Comparison of ENCODE assay signal across 8 cellular contexts in genomic region chr17:36948717-36949460, GRCh38. TPM values are rescaled to one million over a fixed set of nuclear protein-coding genes. Genes with fewer than 3 reads are reported as not detected.
DNase-seq lines count a peak whose midpoint lies in the region; ATAC-seq and TF ChIP-seq lines count a peak whose summit lies in the region.

AATF (plus strand) TSS chr17:36948954; CDS start chr17:36949126, 172 bp downstream.

- H3K27me3 ChIP-seq in spleen (replicated peaks in 1 of 7) = peaks cover 0 to 41% (median 39%) of the 10 kb centered on the region in 7 donors

- peaks cover 0 to 37% (median 21%) of the 10 kb centered on the region in 6 donors for H3K36me3 ChIP-seq in spleen

- peak in 2 of 3 donors; percentile 15 to 29 for TF ChIP-seq POLR2A in spleen (IDR thresholded peaks at IDR 0.05)

- no peaks in the 10 kb centered on the region for H3K9me3 ChIP-seq in spleen

- peak within 1 kb of the TSS; percentile 82 to 95 (median 90) for H3K27ac ChIP-seq in spleen

- H3K4me3 ChIP-seq in AG09309 (ENCODE audit: control insufficient read depth, low read depth, low read length) (peak within 1 kb of the TSS; percentile 65), cardiac fibroblast (replicated peaks in 1 of 2; ENCODE audit: low read depth in 2 of 2, low read length in 2 of 2) (peak within 1 kb of the TSS; percentile 88 to 90), spleen (peak within 1 kb of the TSS; percentile 61 to 93 (median 84))

- peaks cover 17 to 59% (median 40%) of the 10 kb centered on the region in 6 donors for H3K4me1 ChIP-seq in spleen

- TF ChIP-seq CTCF in AG09309 (IDR thresholded peaks at IDR 0.05; ENCODE audit: control insufficient read depth, insufficient read depth, low read depth, low read length, missing control alignments) = no peak
- no peak for TF ChIP-seq CTCF in activated B cell treated with CpG ODN at 0.5 μM for 24 hours (IDR thresholded peaks at IDR 0.05)
- no peak for TF ChIP-seq CTCF in cardiac fibroblast (IDR thresholded peaks at IDR 0.05; ENCODE audit: low read depth, low read length)
- peak in 2 of 11 experiments; percentile 12 to 13 for TF ChIP-seq CTCF in spleen (IDR thresholded peaks at IDR 0.05 in 8 of 11, conservative IDR thresholded peaks at IDR 0.05 in 3 of 11)

- WGBS in spleen, 5 donors = 0 to 1% (median 0%) methylated on average over 44 to 90 of the region's 90 CpGs

- H3K36me3 Mint-ChIP-seq in activated B cell treated with CpG ODN at 0.5 μM for 24 hours (ENCODE audit: low read depth) = peaks cover 51% of the 10 kb centered on the region

- H3K4me3 Mint-ChIP-seq in activated B cell treated with CpG ODN at 0.5 μM for 24 hours = peak within 1 kb of the TSS; percentile 92

- intact Hi-C loops in activated B cell treated with CpG ODN at 0.5 μM for 24 hours (cut with micrococcal nuclease) = loop anchor here (1.0 to 5.0 kb wide), 5 partner anchors 11 to 1707 kb away; partner anchors contain the start of genes GGNBP2, MRM1 and SLFN5
- intact Hi-C loops in spleen (cut with DNase I; ENCODE audit: low total_unique reads) = no loop called here

- POLR2A ChIA-PET in activated B cell treated with CpG ODN at 0.5 μM for 24 hours (lab: Charles Lee) = interaction anchor here (1.1 to 2.0 kb wide), 5 partner anchors 10 to 1140 kb away, joined by 3 to 11 read pairs (median 6); partner anchors contain the start of genes MRM1 and TAF15

- DNase-seq in AG09309 (ENCODE audit: low read depth) (peak; percentile 66), NCI-H345 (lab: John Stamatoyannopoulos, UW) (peak; percentile 98), activated B cell treated with CpG ODN at 0.5 μM for 24 hours (peak; percentile 97), cardiac fibroblast (ENCODE audit: low read depth in 2 of 2) (peak; percentile 96 to 97), inferior parietal cortex (ENCODE audit: extremely low spot score) (peak; percentile 97), spleen (peak; percentile 99)

- peaks cover 18% of the 10 kb centered on the region for H3K27me3 Mint-ChIP-seq in activated B cell treated with CpG ODN at 0.5 μM for 24 hours

- peak within 1 kb of the TSS; percentile 93 for H3K27ac Mint-ChIP-seq in activated B cell treated with CpG ODN at 0.5 μM for 24 hours

- peak; percentile 98 for ATAC-seq in GM19025 (IDR thresholded peaks at IDR 0.05; ENCODE audit: low read depth, unreplicated experiment)
- peak; percentile 95 for ATAC-seq in HG03280 (IDR thresholded peaks at IDR 0.05; ENCODE audit: unreplicated experiment)
- ATAC-seq in activated B cell treated with CpG ODN at 0.5 μM for 24 hours (ENCODE audit: low read depth) = peak; percentile 95

- H3K9me3 Mint-ChIP-seq in activated B cell treated with CpG ODN at 0.5 μM for 24 hours = no peaks in the 10 kb centered on the region

- H3K4me1 Mint-ChIP-seq in activated B cell treated with CpG ODN at 0.5 μM for 24 hours = peaks cover 49% of the 10 kb centered on the region

- CTCF ChIA-PET in activated B cell treated with CpG ODN at 0.5 μM for 24 hours (lab: Charles Lee) = interaction anchor here (0.7 kb wide), 1 partner anchor 346 kb away, joined by 3 read pairs; no protein-coding TSS in a partner anchor

RNA-seq across cellular contexts. Expression of gene AATF, which starts in this region (rescaled TPM):
- total RNA-seq in activated B cell treated with CpG ODN at 0.5 μM for 24 hours (73.2 and 86.1 TPM in 2 replicates), spleen (10 to 100 TPM; 30.4 to 59.0 (median 41.7) TPM)
- 10 to 100 TPM; 28.7 to 32.8 (median 32.0) TPM for polyA plus RNA-seq in spleen

Comparison
In these comparisons a context has a peak if more than half of its experiments do, and no peak if none do; other contexts are left out.
1. Peak in every context shown above with its lines: DNase-seq, ATAC-seq, H3K4me3 ChIP-seq and H3K27ac ChIP-seq.